1 cellular context compared by ENCODE assay signal in the genomic region with DNA sequence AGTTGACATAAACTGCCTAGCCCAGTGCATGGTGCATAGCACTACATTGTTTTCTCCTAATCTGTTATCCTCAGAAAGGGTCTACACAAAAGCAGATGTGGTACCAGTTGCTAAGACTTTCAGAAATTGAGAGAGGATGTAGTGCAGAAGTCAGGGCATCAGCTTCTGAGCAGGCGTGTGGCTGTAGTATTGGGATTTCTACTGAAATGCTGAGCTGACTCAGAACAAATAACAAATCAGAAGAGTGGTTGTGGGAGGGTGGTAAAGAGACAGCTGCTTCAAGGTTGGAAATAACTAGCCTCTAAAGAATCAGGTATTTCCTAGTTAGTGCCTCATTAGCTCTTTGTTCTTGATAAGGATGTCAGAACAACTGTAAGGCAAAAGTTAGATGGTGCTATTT.
TF ChIP-seq lines count a peak whose summit lies in the region.

No MANE protein-coding gene starts in this region.

TF ChIP-seq in GM12878, 131 proteins besides CTCF, POLR2A, EP300 and RAD21 (continued from another document):
- TF ChIP-seq PAX8 (IDR thresholded peaks at IDR 0.05) (no peak), STAT3 (IDR thresholded peaks at IDR 0.05; ENCODE audit: low read depth, low read length) (no peak), CREB1 (IDR thresholded peaks at IDR 0.05; ENCODE audit: low read depth) (no peak), DPF2 (IDR thresholded peaks at IDR 0.05) (no peak)
